18 cellular contexts compared by ENCODE assay signal in the genomic region with DNA sequence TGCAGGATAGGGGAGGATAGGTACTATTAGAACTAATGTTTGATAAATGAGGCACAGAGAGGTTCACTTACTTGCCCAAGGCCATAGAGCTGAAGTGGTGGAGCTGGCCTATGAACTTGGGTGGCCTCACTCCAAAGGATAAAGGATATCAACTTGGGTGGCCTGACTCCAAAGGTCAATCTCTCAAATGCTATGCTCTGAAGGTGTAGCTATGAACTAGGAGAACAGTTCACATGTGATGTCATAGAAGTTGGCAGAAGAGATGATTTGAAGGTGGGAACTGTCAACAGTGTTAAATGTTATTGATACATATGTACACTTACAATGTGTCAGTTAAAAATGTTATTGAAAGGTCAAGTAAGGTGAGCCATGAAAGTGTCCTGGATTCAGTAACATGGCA. TPM values are rescaled to one million over a fixed set of nuclear protein-coding genes. Genes with fewer than 3 reads are reported as not detected.
A peak's percentile ranks its signal among the peaks of the same experiment; 100 is the strongest.
DNase-seq lines count a peak whose midpoint lies in the region; ATAC-seq, FAIRE-seq and TF ChIP-seq lines count a peak whose summit lies in the region.
"Had no signal": no experiment of that assay in that cellular context is flagged by ENCODE, and none has a peak within 500 bp of the region (broad histone marks: within the 10 kb centered on the region; RNA-seq: fewer than 3 reads in every experiment).

No MANE protein-coding gene starts in this region.

- H3K27ac ChIP-seq in right cardiac atrium (ENCODE audit: low read length) (no peak overlapping the region), RWPE2 (ENCODE audit: poor library complexity, severe bottlenecking) (peak overlapping the region; percentile 39)

- H3K4me1 ChIP-seq in right cardiac atrium (ENCODE audit: control insufficient read depth, insufficient read depth, low read length) (no peaks in the 10 kb centered on the region), RWPE2 (ENCODE audit: insufficient read depth, poor library complexity, severe bottlenecking) (peaks cover 5% of the 10 kb centered on the region), mucosa of descending colon (ENCODE audit: low read depth) (no peaks in the 10 kb centered on the region)

- H3K9me3 ChIP-seq in right cardiac atrium (ENCODE audit: control insufficient read depth, low read length): no peaks in the 10 kb centered on the region
- H3K9me3 ChIP-seq in RWPE2 (ENCODE audit: severe bottlenecking): no peaks in the 10 kb centered on the region
- no peaks in the 10 kb centered on the region for H3K9me3 ChIP-seq in mucosa of descending colon
- H3K9me3 ChIP-seq: Caco-2 had no signal

- H3K27me3 ChIP-seq in right cardiac atrium (ENCODE audit: control insufficient read depth, insufficient read depth): no peaks in the 10 kb centered on the region
- no peaks in the 10 kb centered on the region for H3K27me3 ChIP-seq in RWPE2 (ENCODE audit: insufficient read depth, poor library complexity, severe bottlenecking)

- intact Hi-C loops in Right ventricle myocardium superior (cut with DNase I): no loop called here
- intact Hi-C loops in right cardiac atrium (cut with DNase I): loop anchor here in 1 of 4 donors (10.0 kb wide), 1 partner anchor 77 kb away; no protein-coding TSS in a partner anchor
- intact Hi-C loops in mucosa of descending colon (cut with DNase I, micrococcal nuclease): no loop called here

- no peak for TF ChIP-seq POLR2A in GM12892 (IDR thresholded peaks at IDR 0.05; ENCODE audit: low read depth, low read length)

- no peaks in the 10 kb centered on the region for H3K36me3 ChIP-seq in RWPE2 (ENCODE audit: low read depth)
- H3K36me3 ChIP-seq in mucosa of descending colon (ENCODE audit: low read depth): no peaks in the 10 kb centered on the region

- no peak overlapping the region for H3K4me3 ChIP-seq in right cardiac atrium (ENCODE audit: low read length)
- no peak overlapping the region for H3K4me3 ChIP-seq in RWPE2 (ENCODE audit: severe bottlenecking)
- H3K4me3 ChIP-seq in mucosa of descending colon: no peak overlapping the region
- H3K4me3 ChIP-seq: GM23338 had no signal

- peak; percentile 56 for FAIRE-seq in GM12892 (lab: Jason Lieb, UNC)
- FAIRE-seq: G401.6 had no signal

- no peak for DNase-seq in Right ventricle myocardium superior
- no peak for DNase-seq in right cardiac atrium
- no peak for DNase-seq in GM12892 (ENCODE audit: insufficient read length)
- no peak for DNase-seq in RWPE2 (ENCODE audit: low spot score)
- DNase-seq in mucosa of descending colon: peak in 1 of 3 donors; percentile 17
- DNase-seq in NCI-H345 treated with DMSO at 0.1 percent for 48 hours (lab: John Stamatoyannopoulos, UW; ENCODE audit: unreplicated experiment): no peak
- no peak for DNase-seq in iPS-NIHi11 (ENCODE audit: low spot score)
- DNase-seq in GM19238 (ENCODE audit: insufficient read length, low spot score): no peak
- DNase-seq: 8988T; C1 segment of cervical spinal cord; CD8-positive, alpha-beta T cell; DMS153; DND-41; H9 had no signal

- TF ChIP-seq CTCF in RWPE2 (IDR thresholded peaks at IDR 0.05; ENCODE audit: poor library complexity, severe bottlenecking) (no peak), mucosa of descending colon (IDR thresholded peaks at IDR 0.05) (no peak)

- peak; percentile 45 for ATAC-seq in Right ventricle myocardium superior (ENCODE audit: poor library complexity)
- ATAC-seq in right cardiac atrium: no peak
- ATAC-seq in RWPE2 (ENCODE audit: low read depth): no peak
- ATAC-seq in mucosa of descending colon: peak; percentile 56
- ATAC-seq: CD8-positive, alpha-beta T cell; GM23338; HCT116 had no signal

RNA-seq across cellular contexts. Expression of gene CHST7, which starts 6.2 kb away (rescaled TPM):
- 14.2 TPM for total RNA-seq in Right ventricle myocardium superior
- 10 to 100 TPM; 12.8 to 41.5 (median 16.2) TPM for total RNA-seq in right cardiac atrium
- 10.6 TPM for polyA plus RNA-seq in right cardiac atrium
- polyA plus RNA-seq in GM12892 (2012; ENCODE audit: missing spikeins): 2.3 TPM
- total RNA-seq in mucosa of descending colon: 1 to 10 TPM; 1.4 to 4.1 (median 2.7) TPM

RNA-seq across cellular contexts. Expression of gene ZNF674, which starts 22.2 kb away (rescaled TPM):
- total RNA-seq in Right ventricle myocardium superior (2.7 TPM), right cardiac atrium (1 to 10 TPM; 2.7 to 3.2 (median 3.0) TPM), mucosa of descending colon (1 to 10 TPM; 4.7 to 6.6 (median 5.8) TPM)
- 1.4 TPM for polyA plus RNA-seq in right cardiac atrium
- polyA plus RNA-seq in GM12892 (2012; ENCODE audit: missing spikeins): 2.9 TPM

Comparison
In these comparisons a context has a peak if more than half of its experiments do, and no peak if none do; other contexts are left out.
1. ATAC-seq: peak in Right ventricle myocardium superior (single experiment) and mucosa of descending colon (single experiment); none in right cardiac atrium (0 of 2) and RWPE2 (single experiment).